29 cellular contexts compared by ENCODE assay signal in genomic region chr16:27766166-27766925, GRCh38.
"Had no signal": no experiment of that assay in that cellular context is flagged by ENCODE, and none has a peak within 500 bp of the region (broad histone marks: within the 10 kb centered on the region; RNA-seq: fewer than 3 reads in every experiment).

No MANE protein-coding gene starts in this region.

- H3K36me3 ChIP-seq: colonic mucosa had no signal

- H3K27ac ChIP-seq: adrenal gland, body of pancreas, colonic mucosa, gastrocnemius medialis, WERI-Rb-1 had no signal

- H3K27me3 ChIP-seq: adrenal gland, body of pancreas, colonic mucosa, gastrocnemius medialis had no signal

- H3K9me3 ChIP-seq: adrenal gland, body of pancreas, colonic mucosa, gastrocnemius medialis had no signal

- DNase-seq: activated B cell treated with CpG ODN at 0.5 μM for 24 hours; activated CD4-positive, alpha-beta memory T cell treated with anti-CD3 and anti-CD28 coated beads for 36 hours; activated CD4-positive, alpha-beta T cell treated with anti-CD3 and anti-CD28 coated beads for 48 hours; activated CD4-positive, alpha-beta T cell treated with anti-CD3 and anti-CD28 coated beads, Interleukin-2, amount 50 U/mL, for 1 hour; activated CD8-positive, alpha-beta memory T cell treated with anti-CD3 and anti-CD28 coated beads, Interleukin-2, amount 10 ng/mL, durations not matched to agents 7 days and 5 days; activated CD8-positive, alpha-beta memory T cell treated with anti-CD3 and anti-CD28 coated beads, Interleukin-2, amount 50 U/mL, for 4 hours; activated CD8-positive, alpha-beta T cell treated with anti-CD3 and anti-CD28 coated beads, Interleukin-2, amount 10 ng/mL, durations not matched to agents 7 days and 5 days; activated effector memory CD4-positive, alpha-beta T cell treated with anti-CD3 and anti-CD28 coated beads, Interleukin-2, amount 50 U/mL, for 16 hours; activated naive CD4-positive, alpha-beta T cell treated with anti-CD3 and anti-CD28 coated beads for 36 hours; activated naive CD8-positive, alpha-beta T cell treated with anti-CD3 and anti-CD28 coated beads for 36 hours; activated naive CD8-positive, alpha-beta T cell treated with anti-CD3 and anti-CD28 coated beads, Interleukin-2, amount 50 U/mL, for 24 hours; activated T-cell treated with anti-CD3 and anti-CD28 coated beads, Interleukin-2, amount 50 U/mL, for 1 hour; activated T-cell treated with anti-CD3 and anti-CD28 coated beads, Interleukin-2, amount 50 U/mL, for 48 hours; adrenal gland; amygdala; body of pancreas; caudate nucleus; colonic mucosa; effector memory CD4-positive, alpha-beta T cell; endodermal cell; foreskin fibroblast; gastrocnemius medialis; glutamatergic neuron; T-helper 1 cell; T-helper 17 cell; T1000; WERI-Rb-1 had no signal

- H3K4me1 ChIP-seq: adrenal gland, body of pancreas, colonic mucosa, gastrocnemius medialis had no signal

- ATAC-seq: activated CD4-positive, CD25-positive, alpha-beta regulatory T cell treated with anti-CD3 and anti-CD28 coated beads, Interleukin-2, amount 50 U/mL, for 24 hours; activated CD8-positive, alpha-beta memory T cell treated with anti-CD3 and anti-CD28 coated beads, Interleukin-2, amount 10 ng/mL, durations not matched to agents 7 days and 5 days; activated CD8-positive, alpha-beta T cell treated with anti-CD3 and anti-CD28 coated beads, Interleukin-2, amount 10 ng/mL, durations not matched to agents 7 days and 5 days; activated naive CD8-positive, alpha-beta T cell treated with anti-CD3 and anti-CD28 coated beads, Interleukin-2, amount 50 U/mL, for 24 hours; body of pancreas; esophagus mucosa; gastrocnemius medialis; T-helper 17 cell had no signal

- H3K4me3 ChIP-seq: adrenal gland, body of pancreas, colonic mucosa, gastrocnemius medialis had no signal
